Comparison of ENCODE assay signal across 9 cellular contexts in the genomic region with DNA sequence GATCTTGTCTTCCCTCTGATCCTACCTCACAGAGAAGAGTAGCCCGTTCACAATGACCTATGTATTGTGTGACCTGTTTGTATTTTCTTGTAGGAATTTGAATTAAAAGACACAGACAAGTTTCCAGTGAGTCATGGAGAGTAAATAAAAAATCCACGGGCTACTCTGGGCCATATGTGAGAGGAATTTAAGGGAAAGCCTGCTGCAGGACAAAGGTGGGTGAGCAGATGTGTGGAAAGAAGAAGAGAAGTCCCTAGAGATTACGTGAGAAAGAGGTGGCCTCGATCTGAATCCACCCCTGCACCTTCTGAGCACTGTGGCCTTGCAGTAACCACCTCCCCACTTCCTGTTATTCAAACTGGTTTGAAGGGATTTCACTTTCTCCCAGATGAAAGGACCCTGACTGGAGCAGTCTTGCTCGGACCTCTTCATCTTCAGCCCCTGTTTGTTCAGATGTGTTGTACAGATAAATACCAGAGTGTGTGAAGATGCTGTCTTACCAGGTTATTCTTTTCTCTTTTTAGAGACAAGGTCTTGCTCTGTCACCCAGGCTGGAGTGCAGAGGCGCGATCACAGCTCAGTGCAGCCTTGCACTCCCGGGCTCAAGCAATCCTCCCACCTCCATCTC.
DNase-seq lines count a peak whose midpoint lies in the region; ATAC-seq and TF ChIP-seq lines count a peak whose summit lies in the region.
"Had no signal": no experiment of that assay in that cellular context is flagged by ENCODE, and none has a peak within 500 bp of the region (broad histone marks: within the 10 kb centered on the region; RNA-seq: fewer than 3 reads in every experiment).

No MANE protein-coding gene starts in this region.

- POLR2A ChIA-PET in activated CD4-positive, alpha-beta memory T cell treated with anti-CD3 and anti-CD28 coated beads, Interleukin-2, amount 10 ng/mL, durations not matched to agents 7 days and 5 days (lab: Charles Lee), result no interaction called here

- peak; percentile 89 for ATAC-seq in GM18868 (IDR thresholded peaks at IDR 0.05; ENCODE audit: unreplicated experiment)
- ATAC-seq in HG02943 (IDR thresholded peaks at IDR 0.05; ENCODE audit: low read depth, unreplicated experiment), result peak; percentile 65

- TF ChIP-seq CTCF in AG10803 (conservative IDR thresholded peaks at IDR 0.05; ENCODE audit: low read length), result no peak
- TF ChIP-seq CTCF in thyroid gland (IDR thresholded peaks at IDR 0.05), result no peak

- H3K36me3 Mint-ChIP-seq in activated CD4-positive, alpha-beta memory T cell treated with anti-CD3 and anti-CD28 coated beads, Interleukin-2, amount 10 ng/mL, durations not matched to agents 7 days and 5 days (ENCODE audit: low read depth), result peaks cover 5% of the 10 kb centered on the region

- H3K9me3 ChIP-seq in thyroid gland, result no peaks in the 10 kb centered on the region

- H3K4me1 ChIP-seq in thyroid gland, result no peaks in the 10 kb centered on the region

- TF ChIP-seq POLR2A in thyroid gland (IDR thresholded peaks at IDR 0.05), result no peak

- H3K27ac Mint-ChIP-seq in activated CD4-positive, alpha-beta memory T cell treated with anti-CD3 and anti-CD28 coated beads, Interleukin-2, amount 10 ng/mL, durations not matched to agents 7 days and 5 days, result no peak overlapping the region
- H3K27ac Mint-ChIP-seq: nephron had no signal

- 74 to 85% methylated on average over 8 of the region's 8 CpGs for WGBS in thyroid gland, 2 donors

- H3K27me3 Mint-ChIP-seq in activated CD4-positive, alpha-beta memory T cell treated with anti-CD3 and anti-CD28 coated beads, Interleukin-2, amount 10 ng/mL, durations not matched to agents 7 days and 5 days, result no peaks in the 10 kb centered on the region

- no peaks in the 10 kb centered on the region for H3K27me3 ChIP-seq in thyroid gland

- CTCF ChIA-PET in activated CD4-positive, alpha-beta memory T cell treated with anti-CD3 and anti-CD28 coated beads, Interleukin-2, amount 10 ng/mL, durations not matched to agents 7 days and 5 days (lab: Charles Lee), result interaction anchor here (1.6 kb wide), 1 partner anchor 53 kb away, joined by 3 read pairs; no protein-coding TSS in a partner anchor

- no peaks in the 10 kb centered on the region for H3K36me3 ChIP-seq in thyroid gland

- in situ Hi-C loops in G401 (cut with HindIII; ENCODE audit: low sequenced_read_pairs), result no loop called here

- H3K4me3 Mint-ChIP-seq in activated CD4-positive, alpha-beta memory T cell treated with anti-CD3 and anti-CD28 coated beads, Interleukin-2, amount 10 ng/mL, durations not matched to agents 7 days and 5 days, result no peak overlapping the region
- H3K4me3 Mint-ChIP-seq: nephron had no signal

- intact Hi-C loops in thyroid gland (cut with DNase I), result no loop called here

- H3K9me3 Mint-ChIP-seq in activated CD4-positive, alpha-beta memory T cell treated with anti-CD3 and anti-CD28 coated beads, Interleukin-2, amount 10 ng/mL, durations not matched to agents 7 days and 5 days, result no peaks in the 10 kb centered on the region
- H3K9me3 Mint-ChIP-seq: nephron had no signal

- H3K4me3 ChIP-seq in AG10803 (ENCODE audit: low read length), result no peak overlapping the region
- H3K4me3 ChIP-seq in thyroid gland (replicated peaks in 1 of 3), result no peak overlapping the region

- peak; percentile 1 for DNase-seq in AG10803 (ENCODE audit: low read depth)
- peak; percentile 35 for DNase-seq in activated CD4-positive, alpha-beta memory T cell treated with anti-CD3 and anti-CD28 coated beads, Interleukin-2, amount 10 ng/mL, durations not matched to agents 7 days and 5 days
- DNase-seq in AG20443 (ENCODE audit: low spot score), result no peak
- no peak for DNase-seq in thyroid gland
- no peak for DNase-seq in G401 (ENCODE audit: low spot score)
- no peak for DNase-seq in DMS153 (lab: John Stamatoyannopoulos, UW)

- peaks cover 25% of the 10 kb centered on the region for H3K4me1 Mint-ChIP-seq in activated CD4-positive, alpha-beta memory T cell treated with anti-CD3 and anti-CD28 coated beads, Interleukin-2, amount 10 ng/mL, durations not matched to agents 7 days and 5 days
- H3K4me1 Mint-ChIP-seq: nephron had no signal

- no peak overlapping the region for H3K27ac ChIP-seq in thyroid gland

Comparison
In these comparisons a context has a peak if more than half of its experiments do, and no peak if none do; other contexts are left out.
1. DNase-seq: peak in AG10803 (single experiment) and activated CD4-positive, alpha-beta memory T cell treated with anti-CD3 and anti-CD28 coated beads, Interleukin-2, amount 10 ng/mL, durations not matched to agents 7 days and 5 days (single experiment); none in AG20443 (single experiment), thyroid gland (0 of 2), G401 (single experiment) and DMS153 (single experiment).